ENCODE assay signal across 8 cellular contexts in genomic region chr7:142948603-142949002, GRCh38. TPM values are rescaled to one million over a fixed set of nuclear protein-coding genes. Genes with fewer than 3 reads are reported as not detected.
"Had no signal": no experiment of that assay in that cellular context is flagged by ENCODE, and none has a peak within 500 bp of the region (broad histone marks: within the 10 kb centered on the region; RNA-seq: fewer than 3 reads in every experiment).

No MANE protein-coding gene starts in this region.

- ATAC-seq: GM23338 had no signal

- H3K4me2 ChIP-seq: GM23338, KMS-11 had no signal

- H2AFZ ChIP-seq: GM23338 had no signal

- DNase-seq: H9, HCEC 1CT, IMR-90, KBM-7 had no signal

- H3K9ac ChIP-seq: KMS-11 had no signal

- H3K27ac ChIP-seq: KMS-11 had no signal

- H3K4me3 ChIP-seq: GM23338 had no signal

RNA-seq across cellular contexts. Expression of gene LLCFC1, which starts 9.3 kb away (rescaled TPM):
- total RNA-seq: GM23338, H1, H9, HT-29, IMR-90 had no signal
- polyA plus RNA-seq: GM23338, H1, IMR-90 had no signal

RNA-seq across cellular contexts. Expression of gene KEL, which starts 13.6 kb away (rescaled TPM):
- total RNA-seq: IMR-90 had no signal

RNA-seq across cellular contexts. Expression of gene TRPV5, which starts 15.1 kb away (rescaled TPM):
- total RNA-seq: GM23338, H1, H9, HT-29, IMR-90 had no signal
- polyA plus RNA-seq: GM23338, IMR-90 had no signal
